1 cellular context compared by ENCODE assay signal in the genomic region with DNA sequence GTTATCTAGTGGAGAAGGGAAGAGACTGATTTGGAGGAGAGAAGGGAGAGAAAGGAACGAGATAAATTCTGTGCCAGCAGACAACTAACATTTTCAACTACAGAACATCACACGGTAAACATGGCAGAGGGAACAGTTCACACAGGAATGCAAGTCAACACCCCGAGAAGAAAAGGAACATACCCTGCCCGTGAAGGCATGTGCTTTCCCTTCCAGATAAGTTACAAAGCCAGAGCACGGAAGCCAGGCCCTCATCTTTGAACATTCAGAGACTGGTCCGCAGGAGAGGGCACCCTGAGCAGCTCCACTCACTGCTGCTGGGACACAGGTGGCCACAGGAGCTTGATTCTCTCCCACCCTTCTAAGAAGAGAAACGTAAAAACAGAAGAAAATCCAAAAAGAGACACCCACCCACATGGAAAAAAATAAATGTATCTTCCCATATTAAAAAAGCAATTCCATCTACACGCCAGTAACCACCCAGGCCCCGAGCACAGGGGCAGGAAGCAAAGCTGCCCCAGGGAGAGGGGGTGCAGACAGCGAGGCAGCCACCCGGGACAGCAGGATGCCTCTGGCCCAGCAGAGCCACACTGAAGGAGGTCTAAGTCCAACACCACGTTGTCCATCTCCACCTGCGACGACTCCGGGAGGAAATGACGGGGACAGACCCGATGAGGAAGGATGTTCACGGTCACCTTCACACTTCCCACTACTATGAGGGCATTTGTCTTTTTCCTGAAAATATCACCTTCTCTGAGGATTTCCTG.
TF ChIP-seq lines count a peak whose summit lies in the region.

No MANE protein-coding gene starts in this region.

TF ChIP-seq in IMR-90, 13 proteins besides CTCF, POLR2A, EP300 and RAD21:
- no peak for TF ChIP-seq RCOR1 (IDR thresholded peaks at IDR 0.05; ENCODE audit: insufficient replicate concordance, low read length)
- TF ChIP-seq BHLHE40 (IDR thresholded peaks at IDR 0.05; ENCODE audit: low read depth, low read length) = no peak
- TF ChIP-seq, protein P1, sequence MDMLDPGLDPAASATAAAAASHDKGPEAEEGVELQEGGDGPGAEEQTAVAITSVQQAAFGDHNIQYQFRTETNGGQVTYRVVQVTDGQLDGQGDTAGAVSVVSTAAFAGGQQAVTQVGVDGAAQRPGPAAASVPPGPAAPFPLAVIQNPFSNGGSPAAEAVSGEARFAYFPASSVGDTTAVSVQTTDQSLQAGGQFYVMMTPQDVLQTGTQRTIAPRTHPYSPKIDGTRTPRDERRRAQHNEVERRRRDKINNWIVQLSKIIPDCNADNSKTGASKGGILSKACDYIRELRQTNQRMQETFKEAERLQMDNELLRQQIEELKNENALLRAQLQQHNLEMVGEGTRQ (IDR thresholded peaks at IDR 0.05; ENCODE audit: low read depth, low read length) = no peak
- no peak for TF ChIP-seq MAZ (IDR thresholded peaks at IDR 0.05; ENCODE audit: borderline replicate concordance, low read depth, low read length)
- TF ChIP-seq FOS (IDR thresholded peaks at IDR 0.05; ENCODE audit: low read depth, low read length) = no peak
- TF ChIP-seq RFX5 (IDR thresholded peaks at IDR 0.05; ENCODE audit: low read depth, low read length) = no peak
- TF ChIP-seq CEBPB (IDR thresholded peaks at IDR 0.05; ENCODE audit: low read depth, low read length) = no peak
- TF ChIP-seq CHD1 (IDR thresholded peaks at IDR 0.05; ENCODE audit: low read depth, low read length) = no peak
- no peak for TF ChIP-seq MAFK (IDR thresholded peaks at IDR 0.05; ENCODE audit: low read depth, low read length)
